In the genomic region with DNA sequence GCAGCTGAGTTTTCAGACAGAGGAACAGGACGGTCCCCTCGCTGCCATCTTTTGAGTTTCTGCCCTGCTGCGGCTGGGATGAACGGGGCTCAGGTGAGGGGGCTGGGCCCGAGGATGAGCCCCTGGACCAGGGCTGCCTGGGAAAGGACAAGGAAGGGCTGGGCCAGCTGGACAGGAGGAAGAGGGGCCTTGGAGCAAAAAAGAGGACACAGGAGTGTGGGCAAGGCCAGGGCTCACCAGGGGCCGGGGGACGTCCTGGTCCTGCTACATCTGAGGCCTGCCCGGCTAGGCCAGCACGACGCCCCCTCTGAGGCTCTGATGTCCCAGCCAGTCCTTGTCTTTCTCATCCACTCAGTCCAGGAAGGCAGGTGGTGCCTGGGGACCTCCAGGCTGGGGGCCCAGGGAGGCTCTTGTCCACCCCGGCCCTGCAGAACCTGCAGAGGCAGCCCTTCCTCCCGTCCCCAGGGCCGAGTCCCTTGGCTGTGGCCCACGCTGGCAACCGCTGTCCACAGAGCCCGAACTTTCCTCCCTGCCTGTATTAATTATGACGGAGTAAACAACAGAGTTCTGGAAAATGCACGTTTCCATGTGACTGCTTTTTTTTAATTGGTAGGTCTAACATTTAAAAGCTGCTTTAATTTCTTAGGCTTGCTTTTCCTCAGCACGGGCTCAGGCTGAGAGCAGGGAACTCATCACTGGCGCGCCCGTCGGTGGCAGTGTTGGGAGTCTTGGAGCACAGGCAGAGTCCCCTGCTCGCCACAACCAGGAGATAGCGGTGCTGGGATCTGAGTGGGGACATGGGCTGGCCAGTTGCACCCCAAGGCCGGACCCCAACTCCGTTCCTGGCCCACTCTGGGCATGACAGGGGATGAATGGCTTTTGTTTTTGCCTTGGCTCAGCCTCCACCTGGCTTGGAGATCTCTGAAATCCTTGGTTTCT, we compare ENCODE assay signal across 29 cellular contexts.
DNase-seq lines count a peak whose midpoint lies in the region; ATAC-seq, FAIRE-seq and TF ChIP-seq lines count a peak whose summit lies in the region.
"Had no signal": no experiment of that assay in that cellular context is flagged by ENCODE, and none has a peak within 500 bp of the region (broad histone marks: within the 10 kb centered on the region; RNA-seq: fewer than 3 reads in every experiment).

No MANE protein-coding gene starts in this region.

- peak; percentile 19 for DNase-seq in activated naive CD4-positive, alpha-beta T cell treated with anti-CD3 and anti-CD28 coated beads, Interleukin-2, amount 10 ng/mL, durations not matched to agents 7 days and 5 days
- no peak for DNase-seq in activated naive CD4-positive, alpha-beta T cell treated with anti-CD3 and anti-CD28 coated beads, Interleukin-2, amount 50 U/mL, for 72 hours (ENCODE audit: low spot score in 2 of 2)
- peak; percentile 59 for DNase-seq in kidney
- DNase-seq in retina: peak; percentile 52
- DNase-seq in ascending aorta (ENCODE audit: low spot score in 2 of 2): no peak
- no peak for DNase-seq in tibial nerve (ENCODE audit: low spot score in 2 of 2)
- DNase-seq in occipital lobe (lab: John Stamatoyannopoulos, UW): no peak
- DNase-seq: activated B cell treated with CpG ODN at 0.5 μM for 24 hours; activated CD4-positive, alpha-beta T cell treated with anti-CD3 and anti-CD28 coated beads, Interleukin-2, amount 50 U/mL, for 4 hours; activated gamma-delta T cell; amniotic stem cell; COR-L47; DMS79; KG1; MM.1S; NCI-H1417 treated with DMSO at 0.1 percent for 48 hours; NCI-H2081 treated with DMSO at 0.1 percent for 48 hours; NCI-H345; NCI-H774; stimulated activated CD4-positive, alpha-beta T cell treated with anti-CD3 and anti-CD28 coated beads, Interleukin-1b, Interleukin-23, amount 100 ng/mL, for 48 hours; T1000 had no signal

- peaks cover 2% of the 10 kb centered on the region for H3K36me3 Mint-ChIP-seq in activated naive CD4-positive, alpha-beta T cell treated with anti-CD3 and anti-CD28 coated beads, Interleukin-2, amount 10 ng/mL, durations not matched to agents 7 days and 5 days
- no peaks in the 10 kb centered on the region for H3K36me3 Mint-ChIP-seq in activated naive CD4-positive, alpha-beta T cell treated with anti-CD3 and anti-CD28 coated beads, Interleukin-2, amount 50 U/mL, for 72 hours
- no peaks in the 10 kb centered on the region for H3K36me3 Mint-ChIP-seq in brain
- H3K36me3 Mint-ChIP-seq: mesothelial cell of epicardium; naive thymus-derived CD8-positive, alpha-beta T cell had no signal

- H3K9ac ChIP-seq in kidney (ENCODE audit: low read length in 2 of 2): no peak overlapping the region

- H3K4me3 ChIP-seq in kidney (ENCODE audit: low read length in 2 of 2) (no peak overlapping the region), ascending aorta (no peak overlapping the region), tibial nerve (no peak overlapping the region)
- H3K4me3 ChIP-seq: cardiac muscle cell, GM23338, skin epidermis had no signal

- CTCF ChIA-PET in activated naive CD4-positive, alpha-beta T cell treated with anti-CD3 and anti-CD28 coated beads, Interleukin-2, amount 10 ng/mL, durations not matched to agents 7 days and 5 days (lab: Charles Lee): no interaction called here

- TF ChIP-seq POLR2A in tibial nerve (IDR thresholded peaks at IDR 0.05): no peak

- intact Hi-C loops in kidney (cut with DNase I): no loop called here
- intact Hi-C loops in ascending aorta (cut with DNase I): no loop called here

- no peak for ATAC-seq in activated naive CD4-positive, alpha-beta T cell treated with anti-CD3 and anti-CD28 coated beads, Interleukin-2, amount 50 U/mL, for 72 hours
- ATAC-seq: GM23338; naive thymus-derived CD8-positive, alpha-beta T cell had no signal

- no peaks in the 10 kb centered on the region for H3K36me3 ChIP-seq in kidney (ENCODE audit: control insufficient read depth in 1 of 2, insufficient read depth in 2 of 2, low read length in 2 of 2)
- no peaks in the 10 kb centered on the region for H3K36me3 ChIP-seq in ascending aorta
- peaks cover 0 to 16% (median 0%) of the 10 kb centered on the region in 3 donors for H3K36me3 ChIP-seq in tibial nerve
- H3K36me3 ChIP-seq: cardiac muscle cell had no signal

- peaks cover 2% of the 10 kb centered on the region for H3K9me3 Mint-ChIP-seq in activated naive CD4-positive, alpha-beta T cell treated with anti-CD3 and anti-CD28 coated beads, Interleukin-2, amount 10 ng/mL, durations not matched to agents 7 days and 5 days
- H3K9me3 Mint-ChIP-seq in activated naive CD4-positive, alpha-beta T cell treated with anti-CD3 and anti-CD28 coated beads, Interleukin-2, amount 50 U/mL, for 72 hours: no peaks in the 10 kb centered on the region
- H3K9me3 Mint-ChIP-seq in brain: no peaks in the 10 kb centered on the region
- H3K9me3 Mint-ChIP-seq: activated B cell treated with CpG ODN at 0.5 μM for 24 hours; dendritic cell treated with granulocyte-macrophage colony-stimulating factor and Interleukin-4, amounts not matched to agents 40 ng/mL and 50 ng/mL, for 4 days; GM23338; mesothelial cell of epicardium; naive thymus-derived CD8-positive, alpha-beta T cell had no signal

- H3K27me3 Mint-ChIP-seq in activated naive CD4-positive, alpha-beta T cell treated with anti-CD3 and anti-CD28 coated beads, Interleukin-2, amount 10 ng/mL, durations not matched to agents 7 days and 5 days: peaks cover 4% of the 10 kb centered on the region
- no peaks in the 10 kb centered on the region for H3K27me3 Mint-ChIP-seq in brain
- H3K27me3 Mint-ChIP-seq: activated B cell treated with CpG ODN at 0.5 μM for 24 hours; dendritic cell treated with granulocyte-macrophage colony-stimulating factor and Interleukin-4, amounts not matched to agents 40 ng/mL and 50 ng/mL, for 4 days; naive thymus-derived CD8-positive, alpha-beta T cell had no signal

- TF ChIP-seq CTCF in brain (conservative IDR thresholded peaks at IDR 0.05) (no peak), kidney (IDR thresholded peaks at IDR 0.05; ENCODE audit: borderline replicate concordance, extremely low read depth, insufficient read depth) (no peak), ascending aorta (IDR thresholded peaks at IDR 0.05) (no peak), tibial nerve (IDR thresholded peaks at IDR 0.05) (no peak)

- peak overlapping the region; percentile 24 for H3K27ac Mint-ChIP-seq in activated naive CD4-positive, alpha-beta T cell treated with anti-CD3 and anti-CD28 coated beads, Interleukin-2, amount 10 ng/mL, durations not matched to agents 7 days and 5 days
- no peak overlapping the region for H3K27ac Mint-ChIP-seq in activated naive CD4-positive, alpha-beta T cell treated with anti-CD3 and anti-CD28 coated beads, Interleukin-2, amount 50 U/mL, for 72 hours
- peak overlapping the region in 3 of 5 experiments; percentile 65 to 69 (median 69) for H3K27ac Mint-ChIP-seq in brain
- H3K27ac Mint-ChIP-seq: activated B cell treated with CpG ODN at 0.5 μM for 24 hours; dendritic cell treated with granulocyte-macrophage colony-stimulating factor and Interleukin-4, amounts not matched to agents 40 ng/mL and 50 ng/mL, for 4 days; GM23338; mesothelial cell of epicardium; naive thymus-derived CD8-positive, alpha-beta T cell had no signal

- H3K4me3 Mint-ChIP-seq in activated naive CD4-positive, alpha-beta T cell treated with anti-CD3 and anti-CD28 coated beads, Interleukin-2, amount 10 ng/mL, durations not matched to agents 7 days and 5 days: no peak overlapping the region
- no peak overlapping the region for H3K4me3 Mint-ChIP-seq in brain
- H3K4me3 Mint-ChIP-seq: activated B cell treated with CpG ODN at 0.5 μM for 24 hours; dendritic cell treated with granulocyte-macrophage colony-stimulating factor and Interleukin-4, amounts not matched to agents 40 ng/mL and 50 ng/mL, for 4 days; GM23338; mesothelial cell of epicardium had no signal

- H3K27ac ChIP-seq in kidney (ENCODE audit: low read depth in 2 of 2, low read length in 2 of 2): no peak overlapping the region
- H3K27ac ChIP-seq in ascending aorta: no peak overlapping the region
- no peak overlapping the region for H3K27ac ChIP-seq in tibial nerve

- H3K27me3 ChIP-seq in ascending aorta: no peaks in the 10 kb centered on the region
- H3K27me3 ChIP-seq in tibial nerve: no peaks in the 10 kb centered on the region
- H3K27me3 ChIP-seq: cardiac muscle cell had no signal

- no peak for TF ChIP-seq EP300 in tibial nerve (IDR thresholded peaks at IDR 0.05)

- no peaks in the 10 kb centered on the region for H3K4me1 ChIP-seq in kidney (ENCODE audit: control insufficient read depth in 1 of 2, insufficient read depth in 1 of 2, low read depth in 1 of 2, low read length in 2 of 2)
- H3K4me1 ChIP-seq in ascending aorta: no peaks in the 10 kb centered on the region
- H3K4me1 ChIP-seq in tibial nerve: no peaks in the 10 kb centered on the region

- no peaks in the 10 kb centered on the region for H3K9me3 ChIP-seq in kidney (ENCODE audit: control insufficient read depth in 1 of 2, low read length in 2 of 2)
- no peaks in the 10 kb centered on the region for H3K9me3 ChIP-seq in ascending aorta
- H3K9me3 ChIP-seq in tibial nerve: no peaks in the 10 kb centered on the region

- no peak for FAIRE-seq in kidney (lab: Jason Lieb, UNC)
- FAIRE-seq: GM18507 had no signal

- 92 to 93% methylated on average over 26 to 27 of the region's 27 CpGs for WGBS in tibial nerve, 2 donors

- H3K4me1 Mint-ChIP-seq in activated naive CD4-positive, alpha-beta T cell treated with anti-CD3 and anti-CD28 coated beads, Interleukin-2, amount 10 ng/mL, durations not matched to agents 7 days and 5 days: peaks cover 28% of the 10 kb centered on the region
- H3K4me1 Mint-ChIP-seq in brain: peaks cover 26% of the 10 kb centered on the region

Comparison
In these comparisons a context has a peak if more than half of its experiments do, and no peak if none do; other contexts are left out.
1. DNase-seq: peak in activated naive CD4-positive, alpha-beta T cell treated with anti-CD3 and anti-CD28 coated beads, Interleukin-2, amount 10 ng/mL, durations not matched to agents 7 days and 5 days (single experiment), kidney (single experiment) and retina (single experiment); none in activated naive CD4-positive, alpha-beta T cell treated with anti-CD3 and anti-CD28 coated beads, Interleukin-2, amount 50 U/mL, for 72 hours (0 of 2), ascending aorta (0 of 2), tibial nerve (0 of 2) and occipital lobe (single experiment).
2. H3K27ac Mint-ChIP-seq: peak in activated naive CD4-positive, alpha-beta T cell treated with anti-CD3 and anti-CD28 coated beads, Interleukin-2, amount 10 ng/mL, durations not matched to agents 7 days and 5 days (single experiment) and brain (3 of 5); none in activated naive CD4-positive, alpha-beta T cell treated with anti-CD3 and anti-CD28 coated beads, Interleukin-2, amount 50 U/mL, for 72 hours (0 of 2).